In the genomic region with DNA sequence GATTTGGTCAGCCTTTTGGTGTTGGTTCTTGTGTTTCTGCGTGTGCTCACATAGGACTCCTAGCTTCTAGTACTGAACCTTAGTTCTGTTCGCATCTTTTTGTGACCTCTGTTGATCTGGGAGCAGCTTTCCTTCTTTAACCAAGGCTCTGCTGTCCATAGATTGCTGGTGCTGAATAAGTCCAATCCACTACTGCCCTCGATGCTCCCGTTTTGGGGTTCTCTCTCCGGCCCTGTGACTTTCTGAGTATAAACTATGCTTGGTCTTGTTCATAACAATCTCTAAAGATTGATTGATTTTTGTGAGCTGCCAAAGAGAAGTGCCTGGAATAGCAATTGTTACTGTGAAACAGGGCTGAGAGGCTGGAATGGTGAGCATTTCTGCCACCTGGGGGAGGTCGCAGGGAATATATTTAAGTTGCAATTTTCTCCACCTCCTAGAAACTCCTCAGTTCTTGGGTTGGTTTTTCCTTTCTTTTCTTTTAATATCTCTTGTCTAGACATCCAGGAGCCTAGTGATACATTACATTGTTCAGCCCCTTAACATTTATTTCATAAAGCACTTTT, we compare ENCODE assay signal across 16 cellular contexts.
A peak's percentile ranks its signal among the peaks of the same experiment; 100 is the strongest.
DNase-seq lines count a peak whose midpoint lies in the region; ATAC-seq and TF ChIP-seq lines count a peak whose summit lies in the region.
"Had no signal": no experiment of that assay in that cellular context is flagged by ENCODE, and none has a peak within 500 bp of the region (broad histone marks: within the 10 kb centered on the region; RNA-seq: fewer than 3 reads in every experiment).

No MANE protein-coding gene starts in this region.

- H3K79me2 ChIP-seq in osteoblast (ENCODE audit: insufficient read depth, low read length): no peaks in the 10 kb centered on the region

- H3K4me2 ChIP-seq in osteoblast (ENCODE audit: insufficient read depth, low read length): no peak overlapping the region

- H3K27ac ChIP-seq in C4-2B (no peak overlapping the region), RWPE2 (ENCODE audit: poor library complexity, severe bottlenecking) (no peak overlapping the region), osteoblast (ENCODE audit: low read depth, low read length) (no peak overlapping the region), heart right ventricle (no peak overlapping the region)
- H3K27ac ChIP-seq: right atrium auricular region had no signal

- H3K36me3 ChIP-seq in H7 (replicated peaks; ENCODE audit: control insufficient read depth, insufficient read depth, low read length) (no peaks in the 10 kb centered on the region), RWPE2 (ENCODE audit: low read depth) (no peaks in the 10 kb centered on the region), osteoblast (ENCODE audit: insufficient read depth, low read length) (no peaks in the 10 kb centered on the region), heart right ventricle (no peaks in the 10 kb centered on the region)
- H3K36me3 ChIP-seq: MG63, right atrium auricular region had no signal

- intact Hi-C loops in heart right ventricle (cut with DNase I): no loop called here

- H3K27me3 Mint-ChIP-seq in nephron progenitor cell (ENCODE audit: low read depth, poor library complexity): peaks cover 5% of the 10 kb centered on the region

- no peaks in the 10 kb centered on the region for H3K36me3 Mint-ChIP-seq in nephron progenitor cell (ENCODE audit: low read depth)
- H3K36me3 Mint-ChIP-seq: CD14-positive monocyte; naive thymus-derived CD8-positive, alpha-beta T cell had no signal

- H3K4me3 Mint-ChIP-seq in nephron progenitor cell: no peak overlapping the region
- H3K4me3 Mint-ChIP-seq: CD14-positive monocyte; naive thymus-derived CD8-positive, alpha-beta T cell had no signal

- no peaks in the 10 kb centered on the region for H3K9me3 Mint-ChIP-seq in nephron progenitor cell

- no peak overlapping the region for H2AFZ ChIP-seq in osteoblast (ENCODE audit: low read length)

- H3K4me1 Mint-ChIP-seq in nephron progenitor cell: no peaks in the 10 kb centered on the region
- H3K4me1 Mint-ChIP-seq: CD14-positive monocyte; naive thymus-derived CD8-positive, alpha-beta T cell had no signal

- ATAC-seq in RWPE2 (ENCODE audit: low read depth): 0 out of 3 replicates have a peak, but pooled peaks have one; percentile 30
- no peak for ATAC-seq in heart right ventricle
- ATAC-seq: naive thymus-derived CD8-positive, alpha-beta T cell had no signal

- TF ChIP-seq CTCF in C4-2B (conservative IDR thresholded peaks at IDR 0.05) (peak; percentile 36), RWPE2 (IDR thresholded peaks at IDR 0.05; ENCODE audit: poor library complexity, severe bottlenecking) (peak; percentile 44), nephron progenitor cell (IDR thresholded peaks at IDR 0.05) (peak; percentile 32), osteoblast (IDR thresholded peaks at IDR 0.05; ENCODE audit: extremely low read depth, low read depth, low read length) (no peak), heart right ventricle (IDR thresholded peaks at IDR 0.05) (peak in 4 of 9 donors; percentile 17 to 28 (median 24))

- H3K27ac Mint-ChIP-seq in nephron progenitor cell: no peak overlapping the region
- H3K27ac Mint-ChIP-seq: CD14-positive monocyte; naive thymus-derived CD8-positive, alpha-beta T cell had no signal

- H3K27me3 ChIP-seq in H7 (ENCODE audit: control insufficient read depth, insufficient read depth, low read length): no peaks in the 10 kb centered on the region
- no peaks in the 10 kb centered on the region for H3K27me3 ChIP-seq in RWPE2 (ENCODE audit: insufficient read depth, poor library complexity, severe bottlenecking)
- H3K27me3 ChIP-seq in osteoblast (ENCODE audit: insufficient read depth, low read length): no peaks in the 10 kb centered on the region
- peaks cover 0 to 2% (median 0%) of the 10 kb centered on the region in 7 donors for H3K27me3 ChIP-seq in heart right ventricle
- H3K27me3 ChIP-seq: MG63, right atrium auricular region had no signal

- no peaks in the 10 kb centered on the region for H4K20me1 ChIP-seq in osteoblast (ENCODE audit: insufficient read depth, low read length)

- H3K4me1 ChIP-seq in RWPE2 (ENCODE audit: insufficient read depth, poor library complexity, severe bottlenecking): no peaks in the 10 kb centered on the region
- H3K4me1 ChIP-seq in osteoblast (ENCODE audit: insufficient read depth, low read length): no peaks in the 10 kb centered on the region
- H3K4me1 ChIP-seq in heart right ventricle: no peaks in the 10 kb centered on the region
- H3K4me1 ChIP-seq: right atrium auricular region had no signal

- 25 to 36% methylated on average over 6 of the region's 6 CpGs for WGBS in heart right ventricle, 2 donors

- H3K4me3 ChIP-seq in H7 (ENCODE audit: insufficient read depth, low read depth, low read length): no peak overlapping the region
- H3K4me3 ChIP-seq in RWPE2 (ENCODE audit: severe bottlenecking): no peak overlapping the region
- no peak overlapping the region for H3K4me3 ChIP-seq in osteoblast (ENCODE audit: insufficient read depth, low read length)
- no peak overlapping the region for H3K4me3 ChIP-seq in heart right ventricle
- H3K4me3 ChIP-seq: MG63, right atrium auricular region had no signal

- no peaks in the 10 kb centered on the region for H3K9me3 ChIP-seq in RWPE2 (ENCODE audit: severe bottlenecking)
- H3K9me3 ChIP-seq in osteoblast (ENCODE audit: low read depth, low read length): no peaks in the 10 kb centered on the region
- H3K9me3 ChIP-seq in heart right ventricle: peaks cover 0 to 10% (median 0%) of the 10 kb centered on the region in 11 donors
- H3K9me3 ChIP-seq: MG63, right atrium auricular region had no signal

- DNase-seq in H7 (peak; percentile 10), RWPE2 (ENCODE audit: low spot score) (no peak), nephron progenitor cell (peak; percentile 4), osteoblast (ENCODE audit: insufficient read length, low spot score, missing footprints) (no peak), NCI-H1436 (lab: John Stamatoyannopoulos, UW) (no peak), heart right ventricle (no peak)
- DNase-seq: amniotic stem cell; cerebellar nuclear complex; mammary epithelial cell; MG63; naive thymus-derived CD8-positive, alpha-beta T cell; NCI-H2171 treated with DMSO at 0.1 percent for 48 hours; stimulated activated CD4-positive, alpha-beta T cell treated with anti-CD3 and anti-CD28 coated beads, Interleukin-1b, Interleukin-23, amount 100 ng/mL, for 48 hours had no signal

Comparison
In these comparisons a context has a peak if more than half of its experiments do, and no peak if none do; other contexts are left out.
1. DNase-seq: peak in H7 (single experiment) and nephron progenitor cell (single experiment); none in RWPE2 (single experiment), osteoblast (single experiment), NCI-H1436 (single experiment) and heart right ventricle (0 of 2).